In the genomic region with DNA sequence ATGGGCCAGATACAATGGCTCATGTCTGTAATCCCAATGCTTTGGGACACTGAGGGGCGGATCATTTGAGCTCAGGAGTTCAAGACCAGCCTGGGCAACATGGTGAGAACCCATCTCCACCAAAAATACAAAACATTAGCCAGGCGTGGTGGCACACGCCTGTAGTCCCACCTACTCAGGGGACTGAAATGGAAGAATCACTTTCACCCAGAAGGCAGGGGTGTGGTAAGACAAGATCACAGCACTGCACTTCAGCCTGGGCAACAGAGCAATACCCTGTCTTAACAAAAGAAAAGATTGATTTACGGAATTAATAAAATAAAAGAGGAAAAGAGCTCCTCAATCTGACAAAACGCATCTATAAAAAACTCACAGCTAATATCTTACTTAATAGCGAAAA, we compare ENCODE assay signal across 1 cellular context.
TF ChIP-seq lines count a peak whose summit lies in the region.

No MANE protein-coding gene starts in this region.

TF ChIP-seq in GM23338, 12 proteins besides CTCF, POLR2A, EP300 and RAD21:
- TF ChIP-seq REST (IDR thresholded peaks at IDR 0.05; ENCODE audit: unreplicated experiment) (no peak), POLR2AphosphoS5 (IDR thresholded peaks at IDR 0.05; ENCODE audit: low read depth) (no peak), NANOG (IDR thresholded peaks at IDR 0.05; ENCODE audit: borderline replicate concordance) (no peak), EZH2phosphoT487 (IDR thresholded peaks at IDR 0.05; ENCODE audit: unreplicated experiment) (no peak), STAT1 (IDR thresholded peaks at IDR 0.05; ENCODE audit: unreplicated experiment) (no peak), JUNB (IDR thresholded peaks at IDR 0.05; ENCODE audit: unreplicated experiment) (no peak), ZNF462 (CRISPR knock-in tag; IDR thresholded peaks at IDR 0.05) (no peak), EZH2 (IDR thresholded peaks at IDR 0.05; ENCODE audit: low read depth, unreplicated experiment) (no peak), ETS1 (IDR thresholded peaks at IDR 0.05) (no peak), ZNF331 (CRISPR knock-in tag; IDR thresholded peaks at IDR 0.05; ENCODE audit: low read depth) (no peak), ZNF114 (CRISPR knock-in tag; IDR thresholded peaks at IDR 0.05) (no peak), CREB1 (CRISPR knock-in tag; IDR thresholded peaks at IDR 0.05; ENCODE audit: low read depth) (no peak)
